In the genomic region with DNA sequence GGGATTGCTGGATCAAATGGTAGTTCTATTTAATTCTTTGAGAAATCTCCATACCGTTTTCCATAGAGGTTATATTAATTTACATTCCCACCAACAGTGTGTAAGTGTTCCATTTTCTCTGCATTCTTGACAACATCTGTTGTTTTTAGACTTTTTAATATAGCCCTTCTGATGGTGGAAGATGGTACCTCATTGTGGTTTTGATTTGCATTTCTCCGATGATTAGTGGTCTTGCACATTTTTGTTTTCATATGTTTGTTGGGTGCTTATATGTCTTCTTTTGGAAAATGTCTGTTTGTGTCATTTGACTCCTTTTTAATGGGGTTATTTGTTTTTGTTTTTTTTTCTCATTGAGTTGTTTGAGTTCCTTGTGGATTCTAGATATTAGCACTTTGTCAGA, we compare ENCODE assay signal across 24 cellular contexts.
"Had no signal": no experiment of that assay in that cellular context is flagged by ENCODE, and none has a peak within 500 bp of the region (broad histone marks: within the 10 kb centered on the region; RNA-seq: fewer than 3 reads in every experiment).

No MANE protein-coding gene starts in this region.

- H3K4me1 ChIP-seq: left lung, neural progenitor cell, psoas muscle, right lobe of liver, suprapubic skin had no signal

- H3K9me3 Mint-ChIP-seq: activated CD4-positive, alpha-beta memory T cell treated with anti-CD3 and anti-CD28 coated beads, Interleukin-2, amount 10 ng/mL, durations not matched to agents 7 days and 5 days; activated naive CD4-positive, alpha-beta T cell treated with anti-CD3 and anti-CD28 coated beads, Interleukin-2, amount 50 U/mL, for 72 hours; activated T-cell treated with anti-CD3 and anti-CD28 coated beads, Interleukin-2, amount 50 U/mL, for 4 hours; neural progenitor cell had no signal

- ATAC-seq: activated naive CD4-positive, alpha-beta T cell treated with anti-CD3 and anti-CD28 coated beads, Interleukin-2, amount 50 U/mL, for 72 hours; activated T-cell treated with anti-CD3 and anti-CD28 coated beads, Interleukin-2, amount 50 U/mL, for 4 hours; left lung; psoas muscle; right lobe of liver; stimulated activated naive CD8-positive, alpha-beta T cell treated with anti-CD3 and anti-CD28 coated beads, Interleukin-15, Interleukin-2, amounts not matched to agents 100 U/mL and 50 U/mL, for 24 hours had no signal

- H3K36me3 Mint-ChIP-seq: brain had no signal

- H3K27me3 ChIP-seq: left lung, right lobe of liver, suprapubic skin had no signal

- H2AFZ ChIP-seq: neural progenitor cell had no signal

- H3K4me1 Mint-ChIP-seq: activated CD4-positive, alpha-beta memory T cell treated with anti-CD3 and anti-CD28 coated beads, Interleukin-2, amount 10 ng/mL, durations not matched to agents 7 days and 5 days had no signal

- H3K4me2 ChIP-seq: neural progenitor cell, smooth muscle cell had no signal

- FAIRE-seq: endothelial cell of umbilical vein, keratinocyte had no signal

- H3K27ac ChIP-seq: coronary artery, left lung, neural progenitor cell, psoas muscle, right lobe of liver, suprapubic skin, VCaP had no signal

- H3K9ac ChIP-seq: neural progenitor cell had no signal

- DNase-seq: activated CD4-positive, alpha-beta memory T cell treated with anti-CD3 and anti-CD28 coated beads, Interleukin-2, amount 10 ng/mL, durations not matched to agents 7 days and 5 days; activated effector memory CD4-positive, alpha-beta T cell treated with anti-CD3 and anti-CD28 coated beads, Interleukin-2, amount 50 U/mL, for 16 hours; activated T-cell treated with anti-CD3 and anti-CD28 coated beads, Interleukin-2, amount 50 U/mL, for 4 hours; amygdala; central memory CD4-positive, alpha-beta T cell; foreskin fibroblast; hippocampal formation; left lung; mammary epithelial cell; naive B cell; psoas muscle; right lobe of liver; stimulated activated naive CD8-positive, alpha-beta T cell treated with anti-CD3 and anti-CD28 coated beads, Interleukin-15, Interleukin-2, amounts not matched to agents 100 U/mL and 50 U/mL, for 24 hours; T1000; trophoblast cell had no signal

- H3K9me3 ChIP-seq: left lung, psoas muscle, right lobe of liver, suprapubic skin had no signal

- H3K36me3 ChIP-seq: left lung, neural progenitor cell, right lobe of liver, suprapubic skin had no signal

- H3K27me3 Mint-ChIP-seq: activated CD4-positive, alpha-beta memory T cell treated with anti-CD3 and anti-CD28 coated beads, Interleukin-2, amount 10 ng/mL, durations not matched to agents 7 days and 5 days; brain; naive B cell had no signal

- H3K27ac Mint-ChIP-seq: activated CD4-positive, alpha-beta memory T cell treated with anti-CD3 and anti-CD28 coated beads, Interleukin-2, amount 10 ng/mL, durations not matched to agents 7 days and 5 days; activated naive CD4-positive, alpha-beta T cell treated with anti-CD3 and anti-CD28 coated beads, Interleukin-2, amount 50 U/mL, for 72 hours; brain; neural progenitor cell had no signal

- H3K4me3 Mint-ChIP-seq: activated CD4-positive, alpha-beta memory T cell treated with anti-CD3 and anti-CD28 coated beads, Interleukin-2, amount 10 ng/mL, durations not matched to agents 7 days and 5 days; activated T-cell treated with anti-CD3 and anti-CD28 coated beads, Interleukin-2, amount 50 U/mL, for 4 hours; brain; neural progenitor cell had no signal

- H3K4me3 ChIP-seq: coronary artery, left lung, neural progenitor cell, psoas muscle, right lobe of liver, smooth muscle cell, suprapubic skin had no signal
